In the genomic region with DNA sequence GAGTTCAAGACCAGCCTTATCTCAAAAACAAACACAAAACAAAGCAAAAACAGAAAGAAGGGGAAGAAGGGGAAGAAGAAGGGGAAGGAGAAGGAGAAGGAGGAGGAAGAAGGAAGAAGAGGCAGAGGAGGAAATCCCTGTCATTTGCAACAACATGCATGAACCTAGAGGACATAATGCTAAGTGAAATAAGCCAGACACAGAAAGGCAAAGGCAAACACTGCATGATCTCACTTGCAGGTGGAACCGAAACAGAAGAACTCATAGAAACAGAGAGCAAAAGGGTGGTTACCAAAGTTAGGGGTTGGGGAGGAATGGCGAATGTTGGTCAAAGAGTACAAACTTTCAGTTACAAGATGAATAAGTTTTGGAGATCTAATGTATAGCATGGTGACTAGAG, we compare ENCODE assay signal across 8 cellular contexts.
A peak's percentile ranks its signal among the peaks of the same experiment; 100 is the strongest.
DNase-seq lines count a peak whose midpoint lies in the region; ATAC-seq, FAIRE-seq and TF ChIP-seq lines count a peak whose summit lies in the region.

No MANE protein-coding gene starts in this region.

- DNase-seq in GM19239 (ENCODE audit: insufficient read length, low spot score) = no peak
- no peak for DNase-seq in NCI-H187 treated with DMSO at 0.1 percent for 48 hours (lab: John Stamatoyannopoulos, UW)
- DNase-seq in suprapubic skin (ENCODE audit: low spot score in 2 of 2) = no peak

- TF ChIP-seq POLR2A in gastroesophageal sphincter (IDR thresholded peaks at IDR 0.05) = no peak
- TF ChIP-seq POLR2A in suprapubic skin (IDR thresholded peaks at IDR 0.05) = no peak

- H3K27ac Mint-ChIP-seq in T-helper 1 cell treated with Interleukin-12 subunit alpha and Interleukin-12 subunit beta and Interleukin-4 antibody, amounts not matched to agents 30 μg/mL and 1 μg/mL, for 36 hours = peak overlapping the region; percentile 16

- no peak for TF ChIP-seq EP300 in gastroesophageal sphincter (IDR thresholded peaks at IDR 0.05)
- TF ChIP-seq EP300 in suprapubic skin (IDR thresholded peaks at IDR 0.05) = no peak

- peak overlapping the region; percentile 63; the same call in 1 of the 2 replicates for H3K4me3 ChIP-seq in GM08714 (ENCODE audit: low read length)
- H3K4me3 ChIP-seq in gastroesophageal sphincter = no peak overlapping the region
- no peak overlapping the region for H3K4me3 ChIP-seq in suprapubic skin

- H3K36me3 ChIP-seq in gastroesophageal sphincter = no peaks in the 10 kb centered on the region
- H3K36me3 ChIP-seq in suprapubic skin = no peaks in the 10 kb centered on the region

- peaks cover 19% of the 10 kb centered on the region for H3K36me3 Mint-ChIP-seq in T-helper 1 cell treated with Interleukin-12 subunit alpha and Interleukin-12 subunit beta and Interleukin-4 antibody, amounts not matched to agents 30 μg/mL and 1 μg/mL, for 36 hours (ENCODE audit: low read depth)

- TF ChIP-seq CTCF in gastroesophageal sphincter (IDR thresholded peaks at IDR 0.05) (no peak), suprapubic skin (IDR thresholded peaks at IDR 0.05) (no peak)

- peak; percentile 95 for FAIRE-seq in GM19239 (lab: Jason Lieb, UNC)

- ATAC-seq in HG02973 (IDR thresholded peaks at IDR 0.05; ENCODE audit: unreplicated experiment) (peak; percentile 49), HG03039 (IDR thresholded peaks at IDR 0.05; ENCODE audit: unreplicated experiment) (no peak), gastroesophageal sphincter (no peak)

- H3K27ac ChIP-seq in gastroesophageal sphincter (no peak overlapping the region), suprapubic skin (no peak overlapping the region)

- H3K27me3 Mint-ChIP-seq in T-helper 1 cell treated with Interleukin-12 subunit alpha and Interleukin-12 subunit beta and Interleukin-4 antibody, amounts not matched to agents 30 μg/mL and 1 μg/mL, for 36 hours (ENCODE audit: low read depth) = peaks cover 32% of the 10 kb centered on the region

- WGBS in gastroesophageal sphincter (ENCODE audit: low coverage in 1 of 2), 2 donors = 89 to 94% methylated on average over 2 of the region's 2 CpGs
- WGBS in suprapubic skin = 96% methylated on average over 2 of the region's 2 CpGs

- H3K4me3 Mint-ChIP-seq in T-helper 1 cell treated with Interleukin-12 subunit alpha and Interleukin-12 subunit beta and Interleukin-4 antibody, amounts not matched to agents 30 μg/mL and 1 μg/mL, for 36 hours = no peak overlapping the region

- H3K9me3 ChIP-seq in gastroesophageal sphincter (no peaks in the 10 kb centered on the region), suprapubic skin (no peaks in the 10 kb centered on the region)

- H3K4me1 ChIP-seq in gastroesophageal sphincter (peaks cover 2 to 31% (median 3%) of the 10 kb centered on the region in 3 donors), suprapubic skin (peaks cover 5% of the 10 kb centered on the region)

- H3K9me3 Mint-ChIP-seq in T-helper 1 cell treated with Interleukin-12 subunit alpha and Interleukin-12 subunit beta and Interleukin-4 antibody, amounts not matched to agents 30 μg/mL and 1 μg/mL, for 36 hours = no peaks in the 10 kb centered on the region

- H3K27me3 ChIP-seq in gastroesophageal sphincter (no peaks in the 10 kb centered on the region), suprapubic skin (no peaks in the 10 kb centered on the region)

- peaks cover 38% of the 10 kb centered on the region for H3K4me1 Mint-ChIP-seq in T-helper 1 cell treated with Interleukin-12 subunit alpha and Interleukin-12 subunit beta and Interleukin-4 antibody, amounts not matched to agents 30 μg/mL and 1 μg/mL, for 36 hours (ENCODE audit: low read depth)
